17 cellular contexts compared by ENCODE assay signal in the genomic region with DNA sequence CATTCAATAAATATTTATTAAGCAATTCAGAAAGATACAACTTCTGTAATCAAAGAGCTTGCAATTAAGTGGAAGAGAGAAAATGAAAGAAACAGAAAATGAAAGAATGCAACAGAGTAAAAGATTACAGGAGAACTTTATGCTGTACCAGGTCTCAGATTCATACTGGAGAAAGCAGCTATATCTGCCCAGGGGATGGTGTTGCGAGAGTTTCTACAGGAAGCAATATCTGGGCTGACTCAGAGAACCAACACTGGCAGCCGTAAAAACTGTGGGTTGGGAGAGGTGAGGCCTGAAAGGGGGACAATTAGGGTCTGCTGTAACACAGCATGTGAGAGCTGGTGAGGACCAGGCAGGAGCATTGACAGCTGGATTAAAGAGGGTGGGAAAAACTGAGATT.
A peak's percentile ranks its signal among the peaks of the same experiment; 100 is the strongest.
DNase-seq lines count a peak whose midpoint lies in the region; ATAC-seq, FAIRE-seq and TF ChIP-seq lines count a peak whose summit lies in the region.
"Had no signal": no experiment of that assay in that cellular context is flagged by ENCODE, and none has a peak within 500 bp of the region (broad histone marks: within the 10 kb centered on the region; RNA-seq: fewer than 3 reads in every experiment).

No MANE protein-coding gene starts in this region.

- peak overlapping the region; percentile 44; the same call in 1 of the 2 replicates for H3K27ac ChIP-seq in PC-3 (ENCODE audit: low read length)
- H3K27ac ChIP-seq in osteoblast (ENCODE audit: low read depth, low read length) = peak overlapping the region; percentile 29
- H3K27ac ChIP-seq in naive thymus-derived CD4-positive, alpha-beta T cell (ENCODE audit: low read depth, low read length) = no peak overlapping the region
- H3K27ac ChIP-seq: ascending aorta, BLaER1 had no signal

- peaks cover 0 to 5% (median 0%) of the 10 kb centered on the region in 5 donors for H3K27me3 Mint-ChIP-seq in naive thymus-derived CD4-positive, alpha-beta T cell

- ATAC-seq in PC-3 (peak; percentile 95), GM19324 (IDR thresholded peaks at IDR 0.05; ENCODE audit: low FRiP score, unreplicated experiment) (no peak)
- ATAC-seq in naive thymus-derived CD4-positive, alpha-beta T cell = no peak

- TF ChIP-seq CTCF in PC-3 (conservative IDR thresholded peaks at IDR 0.05; ENCODE audit: low read depth, low read length) = no peak
- TF ChIP-seq CTCF in epithelial cell of esophagus (IDR thresholded peaks at IDR 0.05; ENCODE audit: insufficient read depth, low read depth, low read length, missing control alignments) = no peak
- TF ChIP-seq CTCF in osteoblast (IDR thresholded peaks at IDR 0.05; ENCODE audit: extremely low read depth, low read depth, low read length) = no peak

- H3K4me3 Mint-ChIP-seq in naive thymus-derived CD4-positive, alpha-beta T cell = no peak overlapping the region
- H3K4me3 Mint-ChIP-seq: neural crest cell had no signal

- no peaks in the 10 kb centered on the region for H3K36me3 Mint-ChIP-seq in naive thymus-derived CD4-positive, alpha-beta T cell

- H3K9me2 ChIP-seq in PC-3 (replicated peaks; ENCODE audit: low read length) = no peaks in the 10 kb centered on the region

- H3K27me3 ChIP-seq in PC-3 (ENCODE audit: low read length) (no peaks in the 10 kb centered on the region), osteoblast (ENCODE audit: insufficient read depth, low read length) (no peaks in the 10 kb centered on the region)
- H3K27me3 ChIP-seq in naive thymus-derived CD4-positive, alpha-beta T cell (ENCODE audit: control insufficient read depth in 2 of 2, insufficient read depth in 2 of 2, low read length in 2 of 2) = no peaks in the 10 kb centered on the region
- H3K27me3 ChIP-seq: ascending aorta, BLaER1 had no signal

- POLR2A ChIA-PET in PC-3 (lab: Charles Lee; ENCODE audit: unreplicated experiment) = no interaction called here
- POLR2A ChIA-PET in naive thymus-derived CD4-positive, alpha-beta T cell (lab: Charles Lee) = no interaction called here

- H3K4me1 ChIP-seq in PC-3 (ENCODE audit: insufficient read depth, low read length) = peaks cover 17% of the 10 kb centered on the region
- peaks cover 20% of the 10 kb centered on the region for H3K4me1 ChIP-seq in osteoblast (ENCODE audit: insufficient read depth, low read length)
- no peaks in the 10 kb centered on the region for H3K4me1 ChIP-seq in naive thymus-derived CD4-positive, alpha-beta T cell (ENCODE audit: control insufficient read depth in 2 of 2, insufficient read depth in 2 of 2, low read length in 2 of 2)
- H3K4me1 ChIP-seq: ascending aorta, BLaER1 had no signal

- H3K27ac Mint-ChIP-seq in naive thymus-derived CD4-positive, alpha-beta T cell = no peak overlapping the region

- DNase-seq in ELR (ENCODE audit: low read depth) (peak; percentile 72), PC-3 (peak; percentile 46), epithelial cell of esophagus (ENCODE audit: low read depth) (peak; percentile 59), osteoblast (ENCODE audit: insufficient read length, low spot score, missing footprints) (peak; percentile 55), RCC 7860 (ENCODE audit: low spot score) (no peak), mucosa of gallbladder (ENCODE audit: low spot score) (no peak)
- DNase-seq in naive thymus-derived CD4-positive, alpha-beta T cell = no peak
- DNase-seq: activated effector memory CD4-positive, alpha-beta T cell treated with anti-CD3 and anti-CD28 coated beads, Interleukin-2, amount 50 U/mL, for 16 hours; NCI-H2029; NCI-H526 had no signal

- H3K9ac ChIP-seq in PC-3 (ENCODE audit: low read length) = no peak overlapping the region
- H3K9ac ChIP-seq: BLaER1 had no signal

- FAIRE-seq in RCC 7860 (lab: Jason Lieb, UNC) = no peak
- FAIRE-seq: frontal cortex, H1 had no signal

- peaks cover 0 to 2% (median 0%) of the 10 kb centered on the region in 11 donors for H3K9me3 Mint-ChIP-seq in naive thymus-derived CD4-positive, alpha-beta T cell
- H3K9me3 Mint-ChIP-seq: neural crest cell had no signal

- no peaks in the 10 kb centered on the region for H4K20me1 ChIP-seq in PC-3 (ENCODE audit: low read length)
- no peaks in the 10 kb centered on the region for H4K20me1 ChIP-seq in osteoblast (ENCODE audit: insufficient read depth, low read length)
- H4K20me1 ChIP-seq: BLaER1 had no signal

- H3K4me2 ChIP-seq in PC-3 (ENCODE audit: low read length) (peak overlapping the region; percentile 7), osteoblast (ENCODE audit: insufficient read depth, low read length) (peak overlapping the region; percentile 23)
- H3K4me2 ChIP-seq: BLaER1 had no signal

- no peaks in the 10 kb centered on the region for H3F3A ChIP-seq in PC-3 (ENCODE audit: low read length, unreplicated experiment)

- CTCF ChIA-PET in PC-3 (lab: Charles Lee) = interaction anchor here (0.6 to 0.7 kb wide), 2 partner anchors 197 to 291 kb away, joined by 3 read pairs; no protein-coding TSS in a partner anchor
- CTCF ChIA-PET in naive thymus-derived CD4-positive, alpha-beta T cell (lab: Charles Lee) = no interaction called here

- intact Hi-C loops in PC-3 (cut with micrococcal nuclease) = no loop called here
- intact Hi-C loops in naive thymus-derived CD4-positive, alpha-beta T cell (cut with micrococcal nuclease) = no loop called here

- H3K36me3 ChIP-seq in PC-3 (ENCODE audit: low read depth, low read length) = no peaks in the 10 kb centered on the region
- H3K36me3 ChIP-seq in osteoblast (ENCODE audit: insufficient read depth, low read length) = no peaks in the 10 kb centered on the region
- no peaks in the 10 kb centered on the region for H3K36me3 ChIP-seq in naive thymus-derived CD4-positive, alpha-beta T cell (ENCODE audit: control insufficient read depth in 2 of 3, insufficient read depth in 3 of 3, low read length in 3 of 3)
- H3K36me3 ChIP-seq: ascending aorta, BLaER1 had no signal

- H3K79me2 ChIP-seq in PC-3 (ENCODE audit: low read length) (no peaks in the 10 kb centered on the region), osteoblast (ENCODE audit: insufficient read depth, low read length) (no peaks in the 10 kb centered on the region)

- no TSS peak for BruUV-seq in PC-3 (replicated peaks; lab: Mats Ljungman, UMichigan)

- H3K4me1 Mint-ChIP-seq in naive thymus-derived CD4-positive, alpha-beta T cell = no peaks in the 10 kb centered on the region
- H3K4me1 Mint-ChIP-seq: neural crest cell had no signal

- H3K9me3 ChIP-seq in PC-3 (ENCODE audit: low read length) = no peaks in the 10 kb centered on the region
- no peaks in the 10 kb centered on the region for H3K9me3 ChIP-seq in osteoblast (ENCODE audit: low read depth, low read length)
- no peaks in the 10 kb centered on the region for H3K9me3 ChIP-seq in naive thymus-derived CD4-positive, alpha-beta T cell (ENCODE audit: control insufficient read depth in 2 of 3, low read length in 3 of 3)
- H3K9me3 ChIP-seq: ascending aorta, BLaER1 had no signal

- no peak overlapping the region for H3K4me3 ChIP-seq in PC-3 (ENCODE audit: low read length)
- H3K4me3 ChIP-seq in epithelial cell of esophagus (ENCODE audit: low read length) = no peak overlapping the region
- H3K4me3 ChIP-seq in osteoblast (ENCODE audit: insufficient read depth, low read length) = no peak overlapping the region
- no peak overlapping the region for H3K4me3 ChIP-seq in naive thymus-derived CD4-positive, alpha-beta T cell (ENCODE audit: low read length)
- H3K4me3 ChIP-seq: ascending aorta, BLaER1, lung had no signal

- H2AFZ ChIP-seq in PC-3 (ENCODE audit: low read length) (0 out of 2 replicates have a peak overlapping the region, but pooled peaks have one; percentile 6), osteoblast (ENCODE audit: low read length) (peak overlapping the region; percentile 52)

Comparison
In these comparisons a context has a peak if more than half of its experiments do, and no peak if none do; other contexts are left out.
1. DNase-seq: peak in ELR (single experiment), PC-3 (single experiment), epithelial cell of esophagus (single experiment) and osteoblast (single experiment); none in naive thymus-derived CD4-positive, alpha-beta T cell (0 of 9), RCC 7860 (single experiment) and mucosa of gallbladder (single experiment).